ENCODE assay signal across 9 cellular contexts in genomic region chr5:141680751-141681201, GRCh38. TPM values are rescaled to one million over a fixed set of nuclear protein-coding genes. Genes with fewer than 3 reads are reported as not detected.
DNase-seq lines count a peak whose midpoint lies in the region; ATAC-seq and FAIRE-seq lines count a peak whose summit lies in the region.
"Had no signal": no experiment of that assay in that cellular context is flagged by ENCODE, and none has a peak within 500 bp of the region (broad histone marks: within the 10 kb centered on the region; RNA-seq: fewer than 3 reads in every experiment).

No MANE protein-coding gene starts in this region.

- peak overlapping the region; percentile 76 for H3K9ac ChIP-seq in adipocyte (ENCODE audit: low read length)

- H3K4me1 ChIP-seq in adipocyte (ENCODE audit: control insufficient read depth, insufficient read depth, low read length) (peaks cover 12% of the 10 kb centered on the region), iPS DF 6.9 (ENCODE audit: control insufficient read depth, insufficient read depth, low read length) (peaks cover 9% of the 10 kb centered on the region)

- no peaks in the 10 kb centered on the region for H3K27me3 Mint-ChIP-seq in stimulated activated naive CD8-positive, alpha-beta T cell treated with anti-CD3 and anti-CD28 coated beads, Interleukin-15, amount 100 ng/mL, for 72 hours

- H3K9me3 ChIP-seq in adipocyte (ENCODE audit: control insufficient read depth, low read length) (no peaks in the 10 kb centered on the region), iPS DF 6.9 (ENCODE audit: control insufficient read depth, insufficient read depth, low read length) (no peaks in the 10 kb centered on the region)

- WGBS in iPS DF 6.9 (ENCODE audit: insufficient coverage, insufficient read length), result no CpG with 5 or more reads among the region's 6 CpGs

- H3K4me3 ChIP-seq in adipocyte (ENCODE audit: low read length), result no peak overlapping the region
- H3K4me3 ChIP-seq in iPS DF 6.9 (ENCODE audit: low read length), result no peak overlapping the region; the same call in 1 of the 2 replicates
- H3K4me3 ChIP-seq: cardiac muscle cell had no signal

- no peak overlapping the region for H3K27ac Mint-ChIP-seq in stimulated activated naive CD8-positive, alpha-beta T cell treated with anti-CD3 and anti-CD28 coated beads, Interleukin-15, amount 100 ng/mL, for 72 hours

- ATAC-seq in stimulated activated naive CD8-positive, alpha-beta T cell treated with anti-CD3 and anti-CD28 coated beads, Interleukin-15, amount 100 ng/mL, for 72 hours, result no peak
- no peak for ATAC-seq in HG03135 (IDR thresholded peaks at IDR 0.05; ENCODE audit: unreplicated experiment)

- peak; percentile 52 for FAIRE-seq in HTR-8/SVneo (lab: Jason Lieb, UNC)

- peaks cover 35% of the 10 kb centered on the region for H3K4me1 Mint-ChIP-seq in stimulated activated naive CD8-positive, alpha-beta T cell treated with anti-CD3 and anti-CD28 coated beads, Interleukin-15, amount 100 ng/mL, for 72 hours

- no peaks in the 10 kb centered on the region for H3K27me3 ChIP-seq in adipocyte (replicated peaks; ENCODE audit: control insufficient read depth, insufficient read depth, low read length)
- no peaks in the 10 kb centered on the region for H3K27me3 ChIP-seq in iPS DF 6.9 (ENCODE audit: control insufficient read depth, insufficient read depth, low read length)
- H3K27me3 ChIP-seq: cardiac muscle cell had no signal

- no peaks in the 10 kb centered on the region for H3K9me3 Mint-ChIP-seq in stimulated activated naive CD8-positive, alpha-beta T cell treated with anti-CD3 and anti-CD28 coated beads, Interleukin-15, amount 100 ng/mL, for 72 hours

- H3K4me3 Mint-ChIP-seq in stimulated activated naive CD8-positive, alpha-beta T cell treated with anti-CD3 and anti-CD28 coated beads, Interleukin-15, amount 100 ng/mL, for 72 hours, result peak overlapping the region; percentile 42 to 87

- no peak overlapping the region for H3K27ac ChIP-seq in iPS DF 6.9 (ENCODE audit: low read length)
- H3K27ac ChIP-seq: cardiac muscle cell had no signal

- DNase-seq in HTR-8/SVneo (ENCODE audit: insufficient read length, low spot score) (no peak), adipocyte (ENCODE audit: low read depth) (peak; percentile 20), iPS DF 6.9 (ENCODE audit: low read depth, low spot score) (peak; percentile 93), occipital lobe (lab: John Stamatoyannopoulos, UW) (no peak), SIG-M5 (lab: John Stamatoyannopoulos, UW) (no peak)
- DNase-seq in stimulated activated naive CD8-positive, alpha-beta T cell treated with anti-CD3 and anti-CD28 coated beads, Interleukin-15, amount 100 ng/mL, for 72 hours, result no peak
- DNase-seq in effector CD4-positive, alpha-beta T cell, result no peak

- H3K36me3 ChIP-seq in adipocyte (ENCODE audit: control insufficient read depth, insufficient read depth, low read length, severe bottlenecking), result no peaks in the 10 kb centered on the region
- peaks cover 3% of the 10 kb centered on the region; the same call in 1 of the 2 replicates for H3K36me3 ChIP-seq in iPS DF 6.9 (ENCODE audit: control insufficient read depth, insufficient read depth, low read length)
- H3K36me3 ChIP-seq: cardiac muscle cell had no signal

RNA-seq across cellular contexts. Expression of gene ARAP3, which starts 1.3 kb away (rescaled TPM):
- total RNA-seq in occipital lobe, result 3.3 TPM

RNA-seq across cellular contexts. Expression of gene FCHSD1, which starts 29.6 kb away (rescaled TPM):
- 3.0 TPM for total RNA-seq in occipital lobe

RNA-seq across cellular contexts. Expression of gene RELL2, which starts 44.0 kb away (rescaled TPM):
- total RNA-seq in occipital lobe, result 8.4 TPM

RNA-seq across cellular contexts. Expression of gene HDAC3, which starts 44.1 kb away (rescaled TPM):
- total RNA-seq in occipital lobe, result 46.5 TPM

Comparison
In these comparisons a context has a peak if more than half of its experiments do, and no peak if none do; other contexts are left out.
1. DNase-seq: peak in adipocyte (single experiment) and iPS DF 6.9 (single experiment); none in HTR-8/SVneo (single experiment), stimulated activated naive CD8-positive, alpha-beta T cell treated with anti-CD3 and anti-CD28 coated beads, Interleukin-15, amount 100 ng/mL, for 72 hours (0 of 2), occipital lobe (single experiment), effector CD4-positive, alpha-beta T cell (single experiment) and SIG-M5 (single experiment).